ENCODE assay signal across 8 cellular contexts in the genomic region with DNA sequence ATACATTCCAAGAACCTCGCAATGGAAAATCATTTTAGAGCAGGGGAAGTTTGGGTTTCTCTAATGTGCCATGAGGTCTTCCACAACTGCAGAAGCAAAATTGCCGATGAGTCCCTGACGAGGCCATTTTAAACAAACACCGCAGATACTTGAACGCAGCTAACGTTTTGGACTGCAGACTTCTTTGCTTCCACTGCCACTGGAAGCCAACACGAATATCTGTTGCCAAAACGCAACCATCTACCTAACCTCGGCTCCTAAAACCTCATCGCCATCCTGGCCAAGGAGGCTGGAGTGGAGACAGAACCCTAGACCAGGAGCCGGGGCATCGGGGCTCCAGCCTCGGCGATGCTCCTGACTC. TPM values are rescaled to one million over a fixed set of nuclear protein-coding genes. Genes with fewer than 3 reads are reported as not detected.
DNase-seq lines count a peak whose midpoint lies in the region; ATAC-seq, FAIRE-seq and TF ChIP-seq lines count a peak whose summit lies in the region.

No MANE protein-coding gene starts in this region.

- H3K4me1 ChIP-seq in tibial artery, result peaks cover 0 to 35% (median 20%) of the 10 kb centered on the region in 4 donors

- 0 to 2% methylated on average over 14 of the region's 14 CpGs for WGBS in lower leg skin, 2 donors

- H3K4me3 ChIP-seq in bronchial epithelial cell (ENCODE audit: low read depth, low read length), result peak overlapping the region; percentile 84
- H3K4me3 ChIP-seq in lower leg skin (ENCODE audit: low read depth, poor library complexity, severe bottlenecking), result peak overlapping the region; percentile 82
- peak overlapping the region; percentile 66 to 93 for H3K4me3 ChIP-seq in tibial artery

- no peak for TF ChIP-seq CTCF in bronchial epithelial cell (IDR thresholded peaks at IDR 0.05; ENCODE audit: insufficient read depth, low read length, severe bottlenecking)
- TF ChIP-seq CTCF in lower leg skin (IDR thresholded peaks at IDR 0.05), result no peak
- no peak for TF ChIP-seq CTCF in tibial artery (IDR thresholded peaks at IDR 0.05)

- TF ChIP-seq POLR2A in lower leg skin (IDR thresholded peaks at IDR 0.05), result no peak

- no peaks in the 10 kb centered on the region for H3K27me3 ChIP-seq in bronchial epithelial cell (ENCODE audit: control insufficient read depth, insufficient read depth, low read length)
- H3K27me3 ChIP-seq in tibial artery, result no peaks in the 10 kb centered on the region

- DNase-seq in stimulated activated CD4-positive, alpha-beta T cell treated with anti-CD3 and anti-CD28 coated beads, Interleukin-4, amount 100 ng/mL, for 48 hours (ENCODE audit: low read depth in 2 of 2), result peak; percentile 4
- DNase-seq in stimulated activated CD4-positive, alpha-beta T cell treated with anti-CD3 and anti-CD28 coated beads, Interleukin-12 subunit alpha, Interleukin-12 subunit beta, amount 100 ng/mL, for 4 hours, result no peak
- DNase-seq in NCI-H69 (lab: John Stamatoyannopoulos, UW), result peak; percentile 69
- DNase-seq in bronchial epithelial cell (ENCODE audit: low read depth), result no peak
- no peak for DNase-seq in lower leg skin (ENCODE audit: low spot score in 2 of 2)
- DNase-seq in tibial artery, result no peak

- ATAC-seq in HG03159 (IDR thresholded peaks at IDR 0.05; ENCODE audit: unreplicated experiment) (no peak), HG02678 (IDR thresholded peaks at IDR 0.05; ENCODE audit: unreplicated experiment) (no peak)

- no peak for FAIRE-seq in bronchial epithelial cell (lab: Jason Lieb, UNC)

- H3K27ac ChIP-seq in tibial artery, result peak overlapping the region; percentile 94 to 98

- intact Hi-C loops in lower leg skin (cut with DNase I; ENCODE audit: low total_unique reads) (no loop called here), tibial artery (cut with DNase I; ENCODE audit: low total_unique reads) (loop anchor here (5.0 kb wide), 1 partner anchor 38 kb away; the partner anchor contains the start of gene CYREN)

- H3K36me3 ChIP-seq in bronchial epithelial cell (ENCODE audit: control insufficient read depth, insufficient read depth, low read length) (peaks cover 4% of the 10 kb centered on the region), tibial artery (peaks cover 2 to 6% (median 3%) of the 10 kb centered on the region in 3 donors)

- no peaks in the 10 kb centered on the region for H3K9me3 ChIP-seq in tibial artery

RNA-seq across cellular contexts. Expression of gene WDR91, which starts 0.5 kb away (rescaled TPM):
- total RNA-seq in bronchial epithelial cell (4.7 and 6.9 TPM in 2 replicates), lower leg skin (10 to 100 TPM; 16.7 to 25.0 (median 20.8) TPM)

RNA-seq across cellular contexts. Expression of gene STRA8, which starts 22.8 kb away (rescaled TPM):
- total RNA-seq in bronchial epithelial cell (not detected in 2 replicates), lower leg skin (1 to 10 TPM in 1 of 4 donors, under 1 TPM in 1, not detected in 2; 0.36 to 5.5 TPM)

RNA-seq across cellular contexts. Expression of gene CYREN, which starts 40.3 kb away (rescaled TPM):
- total RNA-seq in bronchial epithelial cell, result 51.9 and 68.0 TPM in 2 replicates
- 10 to 100 TPM; 26.1 to 42.2 (median 30.5) TPM for total RNA-seq in lower leg skin

Comparison
In these comparisons a context has a peak if more than half of its experiments do, and no peak if none do; other contexts are left out.
1. DNase-seq: peak in stimulated activated CD4-positive, alpha-beta T cell treated with anti-CD3 and anti-CD28 coated beads, Interleukin-4, amount 100 ng/mL, for 48 hours (2 of 2) and NCI-H69 (single experiment); none in stimulated activated CD4-positive, alpha-beta T cell treated with anti-CD3 and anti-CD28 coated beads, Interleukin-12 subunit alpha, Interleukin-12 subunit beta, amount 100 ng/mL, for 4 hours (single experiment), bronchial epithelial cell (single experiment), lower leg skin (0 of 2) and tibial artery (0 of 2).
2. Peak in every context shown above with its lines, with median percentiles within 50 percentile points of each other: H3K4me3 ChIP-seq.